ENCODE assay signal across 16 cellular contexts in genomic region chr11:112670806-112671570, GRCh38.
"Had no signal": no experiment of that assay in that cellular context is flagged by ENCODE, and none has a peak within 500 bp of the region (broad histone marks: within the 10 kb centered on the region; RNA-seq: fewer than 3 reads in every experiment).

No MANE protein-coding gene starts in this region.

- H3K9me3 ChIP-seq: right atrium auricular region, thoracic aorta, transverse colon had no signal

- H3K4me1 ChIP-seq: esophagus squamous epithelium, right atrium auricular region, transverse colon had no signal

- H3K27me3 ChIP-seq: esophagus squamous epithelium, hepatocyte, right atrium auricular region, transverse colon had no signal

- H3K9me3 Mint-ChIP-seq: effector memory CD8-positive, alpha-beta T cell had no signal

- ATAC-seq: effector memory CD8-positive, alpha-beta T cell; left colon; left ventricle myocardium superior; naive thymus-derived CD8-positive, alpha-beta T cell had no signal

- H3K36me3 ChIP-seq: esophagus squamous epithelium, right atrium auricular region, thoracic aorta, transverse colon had no signal

- H3K4me3 ChIP-seq: esophagus squamous epithelium, hepatocyte, right atrium auricular region, thoracic aorta, transverse colon had no signal

- H3K27ac ChIP-seq: esophagus squamous epithelium, hepatocyte, right atrium auricular region, thoracic aorta, transverse colon had no signal

- H3K4me3 Mint-ChIP-seq: effector memory CD8-positive, alpha-beta T cell; naive thymus-derived CD8-positive, alpha-beta T cell had no signal

- DNase-seq: central memory CD4-positive, alpha-beta T cell; cortex of kidney; effector memory CD8-positive, alpha-beta T cell; esophagus squamous epithelium; foreskin fibroblast; kidney; left colon; left ventricle myocardium superior; naive thymus-derived CD8-positive, alpha-beta T cell; small intestine; stimulated activated CD4-positive, alpha-beta T cell treated with anti-CD3 and anti-CD28 coated beads, Interleukin-12 subunit alpha, Interleukin-12 subunit beta, amount 100 ng/mL, for 4 hours; stimulated activated naive CD4-positive, alpha-beta T cell treated with Interleukin-2 at 50 U/mL for 16 hours; transverse colon had no signal

- H3K27ac Mint-ChIP-seq: effector memory CD8-positive, alpha-beta T cell; naive thymus-derived CD8-positive, alpha-beta T cell had no signal
